20 cellular contexts compared by ENCODE assay signal in the genomic region with DNA sequence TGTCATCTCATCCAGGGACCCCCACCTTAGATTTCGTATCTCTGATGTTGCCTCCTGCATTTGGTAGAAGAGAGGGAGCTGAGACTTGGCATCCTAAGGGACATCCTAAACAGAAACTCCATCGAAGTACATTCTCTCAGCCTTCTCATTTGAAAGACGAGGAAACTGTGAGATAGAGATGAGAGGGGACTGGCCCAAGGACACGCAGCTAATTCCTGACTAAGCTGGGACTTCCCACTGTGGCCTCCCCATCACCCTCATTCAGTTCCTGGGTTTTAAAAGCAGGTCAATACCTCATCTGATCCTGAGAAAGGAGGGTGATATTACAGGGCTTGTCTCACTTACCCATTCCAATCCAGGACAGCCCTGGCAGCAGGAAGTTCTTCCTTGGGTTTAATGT. TPM values are rescaled to one million over a fixed set of nuclear protein-coding genes. Genes with fewer than 3 reads are reported as not detected.
DNase-seq lines count a peak whose midpoint lies in the region; ATAC-seq, FAIRE-seq and TF ChIP-seq lines count a peak whose summit lies in the region.
"Had no signal": no experiment of that assay in that cellular context is flagged by ENCODE, and none has a peak within 500 bp of the region (broad histone marks: within the 10 kb centered on the region; RNA-seq: fewer than 3 reads in every experiment).

No MANE protein-coding gene starts in this region.

- TF ChIP-seq POLR2A in GM12878 (IDR thresholded peaks at IDR 0.05; ENCODE audit: low read depth, low read length), result no peak

- POLR2A ChIA-PET in GM10248 (lab: Yijun Ruan, JAX) (no interaction called here), GM12878 (lab: Charles Lee) (no interaction called here)

- H3K4me1 ChIP-seq in GM12878 (ENCODE audit: control insufficient read depth, insufficient read depth, low read length) (no peaks in the 10 kb centered on the region), right atrium auricular region (no peaks in the 10 kb centered on the region)
- H3K4me1 ChIP-seq: BE2C had no signal

- peak overlapping the region; percentile 33; the same call in 1 of the 2 replicates for H3K4me2 ChIP-seq in GM12878 (ENCODE audit: control insufficient read depth, insufficient read depth)

- intact Hi-C loops in GM12878 (cut with micrococcal nuclease; ENCODE audit: unreplicated experiment), result no loop called here

- H3K9me3 Mint-ChIP-seq in stimulated activated effector memory CD8-positive, alpha-beta T cell treated with anti-CD3 and anti-CD28 coated beads, Interleukin-12 subunit alpha, Interleukin-12 subunit beta, amount 100 ng/mL, for 72 hours, result no peaks in the 10 kb centered on the region
- H3K9me3 Mint-ChIP-seq: CD4-positive, alpha-beta memory T cell; HFFc6 had no signal

- H3K36me3 ChIP-seq in GM12878 (ENCODE audit: control insufficient read depth in 2 of 2, insufficient read depth in 2 of 2, low read length in 1 of 2) (no peaks in the 10 kb centered on the region), right atrium auricular region (no peaks in the 10 kb centered on the region)
- H3K36me3 ChIP-seq: BE2C had no signal

- peak; percentile 52 for ATAC-seq in GM12878
- ATAC-seq in stimulated activated effector memory CD8-positive, alpha-beta T cell treated with anti-CD3 and anti-CD28 coated beads, Interleukin-12 subunit alpha, Interleukin-12 subunit beta, amount 100 ng/mL, for 72 hours, result peak; percentile 71

- no TSS peak for BruUV-seq in GM12878 (replicated peaks; lab: Mats Ljungman, UMichigan)

- peak; percentile 5 for DNase-seq in AG20443 (ENCODE audit: low spot score)
- DNase-seq in GM10248 (ENCODE audit: extremely low spot score), result peak; percentile 14
- no peak for DNase-seq in GM12878 (ENCODE audit: low read depth, low spot score)
- DNase-seq in stimulated activated effector memory CD8-positive, alpha-beta T cell treated with anti-CD3 and anti-CD28 coated beads, Interleukin-12 subunit alpha, Interleukin-12 subunit beta, amount 100 ng/mL, for 72 hours (ENCODE audit: low spot score in 2 of 2), result peak in 1 of 2 donors; percentile 39
- DNase-seq in SHP77 (lab: John Stamatoyannopoulos, UW), result no peak
- DNase-seq in right atrium auricular region (ENCODE audit: low spot score), result no peak
- DNase-seq in HuH-7 (ENCODE audit: low spot score), result no peak
- DNase-seq: BE2C; CD4-positive, alpha-beta memory T cell; DMS153; DMS79 treated with DMSO at 0.1 percent for 48 hours; EL; HCEC 1CT; HFFc6 had no signal

- H3K4me3 ChIP-seq in GM12878 (no peak overlapping the region), right atrium auricular region (no peak overlapping the region)

- SMC1A ChIA-PET in GM12878 (lab: Charles Lee; ENCODE audit: uncharacterized antibody, unreplicated experiment), result interaction anchor here (1.0 kb wide), 1 partner anchor 15 kb away, joined by 3 read pairs; no protein-coding TSS in a partner anchor

- H3K27ac Mint-ChIP-seq in stimulated activated effector memory CD8-positive, alpha-beta T cell treated with anti-CD3 and anti-CD28 coated beads, Interleukin-12 subunit alpha, Interleukin-12 subunit beta, amount 100 ng/mL, for 72 hours, result no peak overlapping the region
- H3K27ac Mint-ChIP-seq: HFFc6 had no signal

- H3K27me3 ChIP-seq in GM12878 (replicated peaks in 1 of 2; ENCODE audit: control insufficient read depth in 2 of 2, insufficient read depth in 2 of 2, low read length in 1 of 2), result no peaks in the 10 kb centered on the region; a peak in 2 of 4 replicates
- H3K27me3 ChIP-seq in right atrium auricular region, result no peaks in the 10 kb centered on the region

- no peak overlapping the region for H3K27ac ChIP-seq in GM12878 (ENCODE audit: control insufficient read depth, insufficient read depth)
- H3K27ac ChIP-seq in right atrium auricular region, result no peak overlapping the region
- H3K27ac ChIP-seq: C4-2B, HL-60 had no signal

- H3K9ac ChIP-seq in GM12878 (ENCODE audit: control insufficient read depth, insufficient read depth, low read length), result no peak overlapping the region

- TF ChIP-seq CTCF in GM10248 (IDR thresholded peaks at IDR 0.05; ENCODE audit: control extremely low read depth, extremely low read depth, low read depth, missing control alignments), result no peak
- no peak for TF ChIP-seq CTCF in GM12878 (IDR thresholded peaks at IDR 0.05 in 2 of 3, conservative IDR thresholded peaks at IDR 0.05 in 1 of 3; ENCODE audit: control insufficient read depth in 2 of 3, extremely low read depth in 1 of 3, insufficient read depth in 1 of 3, low read depth in 3 of 3, low read length in 3 of 3)
- no peak for TF ChIP-seq CTCF in right atrium auricular region (IDR thresholded peaks at IDR 0.05)

- peak overlapping the region; percentile 58 for H3K4me3 Mint-ChIP-seq in stimulated activated effector memory CD8-positive, alpha-beta T cell treated with anti-CD3 and anti-CD28 coated beads, Interleukin-12 subunit alpha, Interleukin-12 subunit beta, amount 100 ng/mL, for 72 hours
- H3K4me3 Mint-ChIP-seq: CD4-positive, alpha-beta memory T cell; HFFc6 had no signal

- RAD21 ChIA-PET in GM12878 (lab: Charles Lee; ENCODE audit: unreplicated experiment), result interaction anchor here (1.4 kb wide), 1 partner anchor 186 kb away, joined by 3 read pairs; no protein-coding TSS in a partner anchor

- no peaks in the 10 kb centered on the region for H3K9me3 ChIP-seq in GM12878 (replicated peaks; ENCODE audit: control insufficient read depth, insufficient read depth, low read length)
- no peaks in the 10 kb centered on the region for H3K9me3 ChIP-seq in right atrium auricular region
- H3K9me3 ChIP-seq: BE2C had no signal

- FAIRE-seq in GM12878 (lab: Jason Lieb, UNC), result no peak
- FAIRE-seq: A204.1, D721Med, G401.6 had no signal

- TF ChIP-seq RAD21 in GM12878 (IDR thresholded peaks at IDR 0.05; ENCODE audit: insufficient read depth, low read depth, low read length), result no peak

- no peaks in the 10 kb centered on the region for H4K20me1 ChIP-seq in GM12878 (ENCODE audit: control insufficient read depth, insufficient read depth)

- H3K36me3 Mint-ChIP-seq in stimulated activated effector memory CD8-positive, alpha-beta T cell treated with anti-CD3 and anti-CD28 coated beads, Interleukin-12 subunit alpha, Interleukin-12 subunit beta, amount 100 ng/mL, for 72 hours, result no peaks in the 10 kb centered on the region
- H3K36me3 Mint-ChIP-seq: CD4-positive, alpha-beta memory T cell had no signal

- H3K4me1 Mint-ChIP-seq in stimulated activated effector memory CD8-positive, alpha-beta T cell treated with anti-CD3 and anti-CD28 coated beads, Interleukin-12 subunit alpha, Interleukin-12 subunit beta, amount 100 ng/mL, for 72 hours, result peaks cover 30% of the 10 kb centered on the region

- CTCF ChIA-PET in GM10248 (lab: Yijun Ruan, JAX) (interaction anchor here (1.0 to 13.2 kb wide), 5 partner anchors 9 to 176 kb away, joined by 4 to 183 read pairs (median 4); a partner anchor contains a TSS), GM12878 (lab: Yijun Ruan, JAX) (interaction anchor here (0.9 to 6.8 kb wide), 6 partner anchors 9 to 178 kb away, joined by 3 to 44 read pairs (median 3); no protein-coding TSS in a partner anchor)

- in situ Hi-C loops in GM12878 (cut with MboI), result no loop called here

- WGBS in GM12878 (ENCODE audit: insufficient coverage, insufficient replicate concordance, low lambda C conversion rate, missing lambda C conversion rate), result 0% methylated on average over 4 of the region's 4 CpGs

- TF ChIP-seq EP300 in GM12878 (IDR thresholded peaks at IDR 0.05; ENCODE audit: borderline replicate concordance in 1 of 2, control insufficient read depth in 1 of 2, low read depth in 2 of 2, low read length in 2 of 2), result no peak

- H2AFZ ChIP-seq in GM12878 (ENCODE audit: control insufficient read depth, low read depth, low read length), result no peak overlapping the region

- H3K79me2 ChIP-seq in GM12878 (ENCODE audit: control insufficient read depth, insufficient read depth, low read length), result no peaks in the 10 kb centered on the region

RNA-seq across cellular contexts. Expression of a gene that starts 0.9 kb away (rescaled TPM):
- not detected in 2 replicates for total RNA-seq in GM12878 (2013; cell fraction: nucleolus; rRNA removed)
- total RNA-seq in GM12878 (2014; rRNA removed) (not detected in 2 replicates), GM12878 (2014; rRNA removed; fragmentation: Illumina TruSeq; extraction: Trizol) (not detected in 2 replicates), GM12878 (2021) (not detected in 2 replicates), right atrium auricular region (not detected)
- polyA plus RNA-seq in GM12878 (2011; ENCODE audit: low read depth), result not detected
- polyA plus RNA-seq in GM12878 (2011; rRNA removed) (0.26 TPM in 1 of 2 replicates, not detected in the other), GM12878 (2014; fragmentation: Illumina TruSeq; extraction: Trizol) (not detected in 2 replicates), GM12878 (2014; fragmentation: Nextera tagmentation; extraction: Ambion mirVana) (not detected), GM12878 (2014; rRNA removed) (not detected in 2 replicates), GM12878 (2016; fragmentation: Nextera tagmentation; extraction: Ambion mirVana) (under 1 TPM; 0.20 to 0.21 TPM)
- 0.13 and 0.31 TPM in 2 replicates for polyA plus RNA-seq in GM12878 (2011; cell fraction: cytosol; rRNA removed)
- polyA plus RNA-seq in GM12878 (2011; cell fraction: nucleus; rRNA removed), result 0.37 and 0.57 TPM in 2 replicates
- polyA plus RNA-seq in GM12878 (2012), result 0.15 and 0.16 TPM in 2 replicates
- polyA minus RNA-seq in GM12878 (2011; rRNA and poly(A)+ RNA removed), result not detected in 2 replicates
- not detected in 2 replicates for polyA minus RNA-seq in GM12878 (2011; cell fraction: cytosol; rRNA and poly(A)+ RNA removed)
- not detected in 2 replicates for polyA minus RNA-seq in GM12878 (2011; cell fraction: nucleus; rRNA and poly(A)+ RNA removed)
- total RNA-seq: CD4-positive, alpha-beta memory T cell; H4; HFFc6 had no signal
- polyA plus RNA-seq: CD4-positive, alpha-beta memory T cell had no signal

RNA-seq across cellular contexts. Expression of a gene that starts 8.4 kb away (rescaled TPM):
- not detected in 2 replicates for total RNA-seq in GM12878 (2013; cell fraction: nucleolus; rRNA removed)
- total RNA-seq in GM12878 (2014; rRNA removed) (not detected in 2 replicates), GM12878 (2014; rRNA removed; fragmentation: Illumina TruSeq; extraction: Trizol) (not detected in 2 replicates), GM12878 (2021) (not detected in 2 replicates), right atrium auricular region (not detected)
- not detected for polyA plus RNA-seq in GM12878 (2011; ENCODE audit: low read depth)
- polyA plus RNA-seq in GM12878 (2011; rRNA removed) (not detected in 2 replicates), GM12878 (2014; fragmentation: Illumina TruSeq; extraction: Trizol) (not detected in 2 replicates), GM12878 (2014; fragmentation: Nextera tagmentation; extraction: Ambion mirVana) (not detected), GM12878 (2014; rRNA removed) (not detected in 2 replicates), GM12878 (2016; fragmentation: Nextera tagmentation; extraction: Ambion mirVana) (not detected)
- polyA plus RNA-seq in GM12878 (2011; cell fraction: cytosol; rRNA removed), result not detected in 2 replicates
- polyA plus RNA-seq in GM12878 (2011; cell fraction: nucleus; rRNA removed), result not detected in 2 replicates
- not detected in 2 replicates for polyA plus RNA-seq in GM12878 (2012)
- not detected in 2 replicates for polyA minus RNA-seq in GM12878 (2011; rRNA and poly(A)+ RNA removed)
- not detected in 2 replicates for polyA minus RNA-seq in GM12878 (2011; cell fraction: cytosol; rRNA and poly(A)+ RNA removed)
- not detected in 2 replicates for polyA minus RNA-seq in GM12878 (2011; cell fraction: nucleus; rRNA and poly(A)+ RNA removed)
- total RNA-seq: CD4-positive, alpha-beta memory T cell; H4; HFFc6 had no signal
- polyA plus RNA-seq: CD4-positive, alpha-beta memory T cell had no signal

RNA-seq across cellular contexts. Expression of a gene that starts 14.9 kb away (rescaled TPM):
- not detected in 2 replicates for total RNA-seq in GM12878 (2013; cell fraction: nucleolus; rRNA removed)
- total RNA-seq in GM12878 (2014; rRNA removed), result not detected in 2 replicates
- not detected in 2 replicates for total RNA-seq in GM12878 (2014; rRNA removed; fragmentation: Illumina TruSeq; extraction: Trizol)
- total RNA-seq in GM12878 (2021), result not detected in 2 replicates
- polyA plus RNA-seq in GM12878 (2011; ENCODE audit: low read depth), result not detected
- polyA plus RNA-seq in GM12878 (2011; rRNA removed), result not detected in 2 replicates
- not detected in 2 replicates for polyA plus RNA-seq in GM12878 (2011; cell fraction: cytosol; rRNA removed)
- not detected in 2 replicates for polyA plus RNA-seq in GM12878 (2011; cell fraction: nucleus; rRNA removed)
- polyA plus RNA-seq in GM12878 (2012), result 0.03 and 0.09 TPM in 2 replicates
- not detected in 2 replicates for polyA plus RNA-seq in GM12878 (2014; fragmentation: Illumina TruSeq; extraction: Trizol)
- not detected for polyA plus RNA-seq in GM12878 (2014; fragmentation: Nextera tagmentation; extraction: Ambion mirVana)
- polyA plus RNA-seq in GM12878 (2014; rRNA removed), result not detected in 2 replicates
- polyA plus RNA-seq in GM12878 (2016; fragmentation: Nextera tagmentation; extraction: Ambion mirVana), result not detected
- polyA minus RNA-seq in GM12878 (2011; rRNA and poly(A)+ RNA removed), result not detected in 2 replicates
- not detected in 2 replicates for polyA minus RNA-seq in GM12878 (2011; cell fraction: cytosol; rRNA and poly(A)+ RNA removed)
- not detected in 2 replicates for polyA minus RNA-seq in GM12878 (2011; cell fraction: nucleus; rRNA and poly(A)+ RNA removed)
- total RNA-seq in right atrium auricular region, result under 1 TPM; 0.33 to 0.39 TPM
- total RNA-seq: H4 had no signal

RNA-seq across cellular contexts. Expression of a gene that starts 58.9 kb away (rescaled TPM):
- total RNA-seq in GM12878 (2013; cell fraction: nucleolus; rRNA removed), result not detected in 2 replicates
- total RNA-seq in GM12878 (2014; rRNA removed) (not detected in 2 replicates), GM12878 (2014; rRNA removed; fragmentation: Illumina TruSeq; extraction: Trizol) (not detected in 2 replicates), GM12878 (2021) (not detected in 2 replicates), right atrium auricular region (not detected)
- polyA plus RNA-seq in GM12878 (2011; ENCODE audit: low read depth), result not detected
- polyA plus RNA-seq in GM12878 (2011; rRNA removed) (not detected in 2 replicates), GM12878 (2014; fragmentation: Illumina TruSeq; extraction: Trizol) (not detected in 2 replicates), GM12878 (2014; fragmentation: Nextera tagmentation; extraction: Ambion mirVana) (not detected), GM12878 (2014; rRNA removed) (not detected in 2 replicates), GM12878 (2016; fragmentation: Nextera tagmentation; extraction: Ambion mirVana) (not detected)
- not detected in 2 replicates for polyA plus RNA-seq in GM12878 (2011; cell fraction: cytosol; rRNA removed)
- polyA plus RNA-seq in GM12878 (2011; cell fraction: nucleus; rRNA removed), result not detected in 2 replicates
- not detected in 2 replicates for polyA plus RNA-seq in GM12878 (2012)
- polyA minus RNA-seq in GM12878 (2011; rRNA and poly(A)+ RNA removed), result not detected in 2 replicates
- polyA minus RNA-seq in GM12878 (2011; cell fraction: cytosol; rRNA and poly(A)+ RNA removed), result not detected in 2 replicates
- polyA minus RNA-seq in GM12878 (2011; cell fraction: nucleus; rRNA and poly(A)+ RNA removed), result not detected in 2 replicates
- total RNA-seq: CD4-positive, alpha-beta memory T cell; H4; HFFc6 had no signal
- polyA plus RNA-seq: CD4-positive, alpha-beta memory T cell had no signal

Comparison
In these comparisons a context has a peak if more than half of its experiments do, and no peak if none do; other contexts are left out.
1. DNase-seq: peak in AG20443 (single experiment) and GM10248 (single experiment); none in GM12878 (single experiment), SHP77 (0 of 2), right atrium auricular region (single experiment) and HuH-7 (single experiment).